In genomic region chr1:220330265-220330664, GRCh38 we compare ENCODE assay signal across 20 cellular contexts. TPM values are rescaled to one million over a fixed set of nuclear protein-coding genes. Genes with fewer than 3 reads are reported as not detected.
A peak's percentile ranks its signal among the peaks of the same experiment; 100 is the strongest.
DNase-seq lines count a peak whose midpoint lies in the region; ATAC-seq, FAIRE-seq and TF ChIP-seq lines count a peak whose summit lies in the region.
"Had no signal": no experiment of that assay in that cellular context is flagged by ENCODE, and none has a peak within 500 bp of the region (broad histone marks: within the 10 kb centered on the region; RNA-seq: fewer than 3 reads in every experiment).

No MANE protein-coding gene starts in this region.

- in situ Hi-C loops in HepG2 (cut with HindIII; ENCODE audit: extremely low pct_ligation_motif_present, low pct_unique_long_range_greater_than_20kb) = no loop called here

- peak overlapping the region in 1 of 5 experiments; percentile 65 for H3K4me3 Mint-ChIP-seq in brain
- H3K4me3 Mint-ChIP-seq: activated naive CD4-positive, alpha-beta T cell treated with anti-CD3 and anti-CD28 coated beads for 36 hours; CD4-positive, alpha-beta T cell; IgD-negative memory B cell had no signal

- peak; percentile 70 for DNase-seq in H4 (ENCODE audit: low spot score)
- DNase-seq in NCI-H82 treated with DMSO at 0.1 percent for 48 hours (lab: John Stamatoyannopoulos, UW; ENCODE audit: unreplicated experiment) = peak; percentile 82
- no peak for DNase-seq in HepG2 (ENCODE audit: low spot score)
- no peak for DNase-seq in activated gamma-delta T cell (lab: John Stamatoyannopoulos, UW)
- DNase-seq in islet precursor cell = no peak
- DNase-seq: activated naive CD4-positive, alpha-beta T cell treated with anti-CD3 and anti-CD28 coated beads for 36 hours; CD4-positive, alpha-beta T cell; GM23248; NCI-H1105; pancreas; sigmoid colon; stimulated activated CD4-positive, alpha-beta T cell treated with anti-CD3 and anti-CD28 coated beads, Interleukin-2, amount 100 ng/mL, for 24 hours; stomach; SW 1271 had no signal

- intact Hi-C loops in HepG2 (cut with micrococcal nuclease; ENCODE audit: unreplicated experiment) = no loop called here

- H3K36me3 ChIP-seq in HepG2 (replicated peaks in 1 of 2; ENCODE audit: control insufficient read depth in 1 of 2, insufficient read depth in 2 of 2, low read length in 2 of 2) = no peaks in the 10 kb centered on the region
- H3K36me3 ChIP-seq: ascending aorta, pancreas, sigmoid colon, stomach had no signal

- no peak overlapping the region for H3K27ac ChIP-seq in HepG2 (ENCODE audit: extremely low read length, insufficient read depth, low read length)
- H3K27ac ChIP-seq: ascending aorta, GM23248, pancreas, RWPE1, sigmoid colon, stomach had no signal

- TF ChIP-seq RAD21 in HepG2 (CRISPR knock-in tag; IDR thresholded peaks at IDR 0.05) = no peak

- no peak overlapping the region for H2AFZ ChIP-seq in HepG2 (ENCODE audit: low read length)
- H2AFZ ChIP-seq: GM23248 had no signal

- TF ChIP-seq EP300 in HepG2 (IDR thresholded peaks at IDR 0.05; ENCODE audit: low read depth in 2 of 2, low read length in 2 of 2) = no peak
- TF ChIP-seq EP300 in HepG2 (CRISPR knock-in tag; IDR thresholded peaks at IDR 0.05; ENCODE audit: borderline replicate concordance) = no peak

- peak overlapping the region in 4 of 5 experiments; percentile 45 to 90 (median 83) for H3K27ac Mint-ChIP-seq in brain
- H3K27ac Mint-ChIP-seq: activated naive CD4-positive, alpha-beta T cell treated with anti-CD3 and anti-CD28 coated beads for 36 hours; CD4-positive, alpha-beta T cell; IgD-negative memory B cell had no signal

- no peaks in the 10 kb centered on the region for H3K4me1 ChIP-seq in HepG2 (ENCODE audit: insufficient read depth, low read length)
- H3K4me1 ChIP-seq: ascending aorta, pancreas, sigmoid colon, stomach had no signal

- peaks cover 3% of the 10 kb centered on the region for H3K27me3 Mint-ChIP-seq in brain

- BruUV-seq in HepG2 (replicated peaks; lab: Mats Ljungman, UMichigan) = no TSS peak

- H3K9me3 ChIP-seq in HepG2 (ENCODE audit: low read length) = no peaks in the 10 kb centered on the region
- H3K9me3 ChIP-seq: ascending aorta, pancreas, sigmoid colon, stomach had no signal

- no peak for TF ChIP-seq POLR2A in HepG2 (IDR thresholded peaks at IDR 0.05; ENCODE audit: insufficient read depth in 1 of 2, low read depth in 2 of 2, low read length in 2 of 2)

- no peak for TF ChIP-seq CTCF in brain (conservative IDR thresholded peaks at IDR 0.05)
- no peak for TF ChIP-seq CTCF in HepG2 (CRISPR knock-in tag; IDR thresholded peaks at IDR 0.05)

- 3% methylated on average over 3 of the region's 3 CpGs for WGBS in HepG2 (ENCODE audit: low lambda C conversion rate)

- H3K4me3 ChIP-seq in HepG2 (replicated peaks in 1 of 3; ENCODE audit: insufficient read depth in 1 of 3, low read depth in 2 of 3, low read length in 3 of 3) = no peak overlapping the region
- H3K4me3 ChIP-seq: ascending aorta, GM23248, pancreas, sigmoid colon, stomach had no signal

- no peak for FAIRE-seq in HepG2 (lab: Jason Lieb, UNC)
- FAIRE-seq: pancreas had no signal

- H3K4me1 Mint-ChIP-seq in brain = peaks cover 33% of the 10 kb centered on the region
- H3K4me1 Mint-ChIP-seq: IgD-negative memory B cell had no signal

- no peaks in the 10 kb centered on the region for H3K9me3 Mint-ChIP-seq in brain
- H3K9me3 Mint-ChIP-seq: activated naive CD4-positive, alpha-beta T cell treated with anti-CD3 and anti-CD28 coated beads for 36 hours; CD4-positive, alpha-beta T cell had no signal

- no peak overlapping the region for H3K4me2 ChIP-seq in HepG2 (ENCODE audit: low read depth, low read length)

- no peak overlapping the region for H3K9ac ChIP-seq in HepG2 (ENCODE audit: insufficient read depth, low read depth, low read length)
- H3K9ac ChIP-seq: GM23248 had no signal

- POLR2A ChIA-PET in HepG2 (lab: Yijun Ruan, JAX) = no interaction called here

- peaks cover 0 to 3% of the 10 kb centered on the region in 2 experiments; a peak in 1 of 5 replicates for H3K27me3 ChIP-seq in HepG2 (ENCODE audit: control insufficient read depth in 1 of 2, insufficient read depth in 2 of 2, low read length in 2 of 2)
- H3K27me3 ChIP-seq: ascending aorta, pancreas, sigmoid colon, stomach had no signal

- H4K20me1 ChIP-seq in HepG2 (ENCODE audit: insufficient read depth, low read length) = no peaks in the 10 kb centered on the region

- ATAC-seq in HepG2 (no peak), HG03135 (IDR thresholded peaks at IDR 0.05; ENCODE audit: unreplicated experiment) (no peak), HG02981 (IDR thresholded peaks at IDR 0.05; ENCODE audit: unreplicated experiment) (no peak)

- CTCF ChIA-PET in HepG2 (lab: Yijun Ruan, JAX; ENCODE audit: low intra/inter-chr PET ratio, low total read pairs) = no interaction called here

- H3K36me3 Mint-ChIP-seq in brain = no peaks in the 10 kb centered on the region
- H3K36me3 Mint-ChIP-seq: IgD-negative memory B cell had no signal

- no peaks in the 10 kb centered on the region for H3K79me2 ChIP-seq in HepG2 (ENCODE audit: insufficient read depth, low read length)

TF ChIP-seq in HepG2, 621 proteins besides CTCF, POLR2A, EP300 and RAD21:
- TF ChIP-seq ZNF720 (CRISPR knock-in tag; IDR thresholded peaks at IDR 0.05) (no peak), WIZ (CRISPR knock-in tag; IDR thresholded peaks at IDR 0.05) (no peak), CEBPB (IDR thresholded peaks at IDR 0.05; ENCODE audit: borderline replicate concordance, low read depth, low read length) (peak; percentile 26; the same call in 1 of the 2 replicates), MAF1 (CRISPR knock-in tag; IDR thresholded peaks at IDR 0.05; ENCODE audit: borderline replicate concordance) (no peak), ZNF550 (CRISPR knock-in tag; IDR thresholded peaks at IDR 0.05; ENCODE audit: borderline replicate concordance) (no peak), ZNF772 (CRISPR knock-in tag; IDR thresholded peaks at IDR 0.05) (no peak), ZNF263 (CRISPR knock-in tag; IDR thresholded peaks at IDR 0.05) (no peak)

RNA-seq across cellular contexts. Expression of gene RAB3GAP2, which starts 58.0 kb away (rescaled TPM):
- total RNA-seq in H4 (2014; rRNA removed; shearing (Covaris generic)) = 8.3 and 10.6 TPM in 2 replicates
- polyA plus RNA-seq in brain (ENCODE audit: insufficient read depth, low read depth, low replicate concordance) (7.1 TPM), HepG2 (2011; rRNA removed) (16.2 and 22.6 TPM in 2 replicates)
- total RNA-seq in HepG2 (2016; rRNA removed; fragmentation: Illumina TruSeq; extraction: Trizol) = 25.0 and 34.2 TPM in 2 replicates
- 3.0 and 4.3 TPM in 2 replicates for total RNA-seq in HepG2 (2016; cell fraction: cytosol; rRNA removed; fragmentation: Illumina TruSeq; extraction: Trizol; ENCODE audit: low read depth)
- 23.7 and 27.2 TPM in 2 replicates for total RNA-seq in HepG2 (2016; cell fraction: insoluble cytoplasmic fraction; rRNA removed; fragmentation: Illumina TruSeq; extraction: Trizol)
- total RNA-seq in HepG2 (2016; cell fraction: membrane; rRNA removed; fragmentation: Illumina TruSeq; extraction: Trizol) = 7.6 and 8.8 TPM in 2 replicates
- 32.3 and 37.1 TPM in 2 replicates for total RNA-seq in HepG2 (2016; cell fraction: nucleus; rRNA removed; fragmentation: Illumina TruSeq; extraction: Trizol)
- 7.8 and 9.2 TPM in 2 replicates for polyA plus RNA-seq in HepG2 (2011; cell fraction: cytosol; rRNA removed)
- polyA plus RNA-seq in HepG2 (2011; cell fraction: nucleus; rRNA removed) = 18.5 and 18.9 TPM in 2 replicates
- 14.1 and 15.5 TPM in 2 replicates for polyA plus RNA-seq in HepG2 (2012)
- 0.96 and 1.1 TPM in 2 replicates for polyA plus RNA-seq in HepG2 (2016; cell fraction: cytosol; fragmentation: Illumina TruSeq; extraction: Trizol; ENCODE audit: low read depth)
- 13.9 and 14.7 TPM in 2 replicates for polyA plus RNA-seq in HepG2 (2016; cell fraction: insoluble cytoplasmic fraction; fragmentation: Illumina TruSeq; extraction: Trizol; ENCODE audit: low read depth)
- polyA plus RNA-seq in HepG2 (2016; cell fraction: membrane; fragmentation: Illumina TruSeq; extraction: Trizol; ENCODE audit: low read depth) = 2.2 and 2.5 TPM in 2 replicates
- 29.6 and 30.6 TPM in 2 replicates for polyA plus RNA-seq in HepG2 (2016; cell fraction: nucleus; fragmentation: Illumina TruSeq; extraction: Trizol; ENCODE audit: insufficient read depth, low read depth)
- 66.6 and 87.3 TPM in 2 replicates for polyA minus RNA-seq in HepG2 (2011; rRNA and poly(A)+ RNA removed; ENCODE audit: low replicate concordance)
- 24.9 and 27.7 TPM in 2 replicates for polyA minus RNA-seq in HepG2 (2011; cell fraction: cytosol; rRNA and poly(A)+ RNA removed)
- 47.5 and 55.6 TPM in 2 replicates for polyA minus RNA-seq in HepG2 (2011; cell fraction: nucleus; rRNA and poly(A)+ RNA removed)

Comparison
In these comparisons a context has a peak if more than half of its experiments do, and no peak if none do; other contexts are left out.
1. DNase-seq: peak in H4 (single experiment) and NCI-H82 treated with DMSO at 0.1 percent for 48 hours (single experiment); none in HepG2 (single experiment), activated gamma-delta T cell (single experiment) and islet precursor cell (single experiment).